ENCODE assay signal across 8 cellular contexts in genomic region chr17:68057531-68057952, GRCh38. TPM values are rescaled to one million over a fixed set of nuclear protein-coding genes. Genes with fewer than 3 reads are reported as not detected.
DNase-seq lines count a peak whose midpoint lies in the region; ATAC-seq and TF ChIP-seq lines count a peak whose summit lies in the region.

No MANE protein-coding gene starts in this region.

- peak; percentile 10 for TF ChIP-seq CTCF in glutamatergic neuron (IDR thresholded peaks at IDR 0.05; ENCODE audit: partially characterized antibody, unreplicated experiment)

- H3K27me3 ChIP-seq in MG63 = no peaks in the 10 kb centered on the region

- H3K36me3 Mint-ChIP-seq in glutamatergic neuron (ENCODE audit: unreplicated experiment) = no peaks in the 10 kb centered on the region

- no peak overlapping the region for H3K27ac Mint-ChIP-seq in glutamatergic neuron (ENCODE audit: unreplicated experiment)
- no peak overlapping the region for H3K27ac Mint-ChIP-seq in stimulated activated naive CD8-positive, alpha-beta T cell treated with anti-CD3 and anti-CD28 coated beads, Interleukin-15, amount 100 ng/mL, for 72 hours

- H3K9me3 Mint-ChIP-seq in glutamatergic neuron (ENCODE audit: unreplicated experiment) = no peaks in the 10 kb centered on the region
- H3K9me3 Mint-ChIP-seq in stimulated activated naive CD8-positive, alpha-beta T cell treated with anti-CD3 and anti-CD28 coated beads, Interleukin-15, amount 100 ng/mL, for 72 hours = no peaks in the 10 kb centered on the region

- ATAC-seq in stimulated activated naive CD8-positive, alpha-beta T cell treated with anti-CD3 and anti-CD28 coated beads, Interleukin-15, amount 100 ng/mL, for 72 hours = peak; percentile 84
- ATAC-seq in GM21529 (IDR thresholded peaks at IDR 0.05; ENCODE audit: unreplicated experiment) = no peak

- H3K27me3 Mint-ChIP-seq in glutamatergic neuron (ENCODE audit: unreplicated experiment) = peaks cover 7% of the 10 kb centered on the region
- peaks cover 23% of the 10 kb centered on the region for H3K27me3 Mint-ChIP-seq in stimulated activated naive CD8-positive, alpha-beta T cell treated with anti-CD3 and anti-CD28 coated beads, Interleukin-15, amount 100 ng/mL, for 72 hours

- H3K4me1 Mint-ChIP-seq in glutamatergic neuron (ENCODE audit: low read depth, unreplicated experiment) = peaks cover 1% of the 10 kb centered on the region
- peaks cover 39% of the 10 kb centered on the region for H3K4me1 Mint-ChIP-seq in stimulated activated naive CD8-positive, alpha-beta T cell treated with anti-CD3 and anti-CD28 coated beads, Interleukin-15, amount 100 ng/mL, for 72 hours

- DNase-seq in EH (ENCODE audit: low read depth) = peak; percentile 47
- DNase-seq in MG63 = peak; percentile 61
- peak; percentile 35 for DNase-seq in activated T-cell treated with anti-CD3 and anti-CD28 coated beads for 1 hour (ENCODE audit: low read depth)
- no peak for DNase-seq in glutamatergic neuron
- peak in 1 of 2 donors; percentile 58 for DNase-seq in stimulated activated naive CD8-positive, alpha-beta T cell treated with anti-CD3 and anti-CD28 coated beads, Interleukin-15, amount 100 ng/mL, for 72 hours
- DNase-seq in NCI-H187 treated with DMSO at 0.1 percent for 48 hours (lab: John Stamatoyannopoulos, UW) = no peak
- no peak for DNase-seq in mesenteric fat pad (ENCODE audit: low spot score)

- no peak overlapping the region for H3K4me3 Mint-ChIP-seq in glutamatergic neuron (ENCODE audit: unreplicated experiment)
- no peak overlapping the region for H3K4me3 Mint-ChIP-seq in stimulated activated naive CD8-positive, alpha-beta T cell treated with anti-CD3 and anti-CD28 coated beads, Interleukin-15, amount 100 ng/mL, for 72 hours

- no peak overlapping the region for H3K4me3 ChIP-seq in MG63

- H3K9me3 ChIP-seq in MG63 = no peaks in the 10 kb centered on the region

- 0 out of 2 replicates have a peak, but pooled peaks cover 2% of the 10 kb centered on the region for H3K36me3 ChIP-seq in MG63

RNA-seq across cellular contexts. Expression of gene KPNA2, which starts 22.0 kb away (rescaled TPM):
- 187 and 211 TPM in 2 replicates for total RNA-seq in MG63 (2014; rRNA removed; shearing (Covaris generic); ENCODE audit: low replicate concordance)
- total RNA-seq in glutamatergic neuron (ENCODE audit: unreplicated experiment) = 223 TPM
- total RNA-seq in mesenteric fat pad = 37.9 TPM

Comparison
In these comparisons a context has a peak if more than half of its experiments do, and no peak if none do; other contexts are left out.
1. DNase-seq: peak in EH (single experiment), MG63 (single experiment) and activated T-cell treated with anti-CD3 and anti-CD28 coated beads for 1 hour (single experiment); none in glutamatergic neuron (single experiment), NCI-H187 treated with DMSO at 0.1 percent for 48 hours (single experiment) and mesenteric fat pad (single experiment).